Comparison of ENCODE assay signal across 1 cellular context in genomic region chr11:33652001-33652400, GRCh38.
TF ChIP-seq lines count a peak whose summit lies in the region.

No MANE protein-coding gene starts in this region.

TF ChIP-seq in IMR-90, 13 proteins besides CTCF, POLR2A, EP300 and RAD21 (continued from another document):
- TF ChIP-seq MAZ (IDR thresholded peaks at IDR 0.05; ENCODE audit: borderline replicate concordance, low read depth, low read length) (no peak), RCOR1 (IDR thresholded peaks at IDR 0.05; ENCODE audit: insufficient replicate concordance, low read length) (no peak), CEBPB (IDR thresholded peaks at IDR 0.05; ENCODE audit: low read depth, low read length) (no peak), ELK1 (IDR thresholded peaks at IDR 0.05; ENCODE audit: borderline replicate concordance, low read depth, low read length) (no peak), RFX5 (IDR thresholded peaks at IDR 0.05; ENCODE audit: low read depth, low read length) (no peak), MXI1 (IDR thresholded peaks at IDR 0.05; ENCODE audit: borderline replicate concordance, low read depth, low read length) (no peak)
